11 cellular contexts compared by ENCODE assay signal in the genomic region with DNA sequence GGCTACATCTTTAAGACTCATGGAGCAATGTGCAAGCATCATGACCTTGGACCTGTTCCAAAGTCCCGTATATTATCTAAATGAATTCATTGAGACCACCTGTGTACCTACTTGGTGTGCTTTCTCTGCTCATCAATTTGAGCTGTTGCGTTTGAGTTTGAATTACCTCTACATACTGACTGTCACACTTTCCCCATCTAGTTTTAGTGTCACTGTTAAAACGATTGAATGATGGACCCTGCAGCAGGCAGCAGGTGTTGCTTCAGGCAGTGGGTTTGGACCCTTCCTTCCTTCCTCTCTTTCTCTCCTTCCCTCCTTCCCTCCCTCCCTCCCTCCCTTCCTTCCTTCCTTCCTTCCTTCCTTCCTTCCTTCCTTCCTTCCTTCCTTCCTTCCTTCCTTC.
"Had no signal": no experiment of that assay in that cellular context is flagged by ENCODE, and none has a peak within 500 bp of the region (broad histone marks: within the 10 kb centered on the region; RNA-seq: fewer than 3 reads in every experiment).

No MANE protein-coding gene starts in this region.

- H3K4me3 Mint-ChIP-seq: GM23338, H9, HFFc6 had no signal

- DNase-seq: GM23248, GOT3, H7, H9, HCEC 1CT, HFFc6 had no signal

- H3K9ac ChIP-seq: GM23248 had no signal

- H3K9me3 ChIP-seq: HAP-1 had no signal

- H3K27ac Mint-ChIP-seq: GM23338, H9, HFFc6 had no signal

- H3K9me3 Mint-ChIP-seq: H9, HFFc6 had no signal

- FAIRE-seq: H1, H54 had no signal

- H3K4me3 ChIP-seq: GM23248, GM23338, HAP-1 had no signal

- H3K36me3 ChIP-seq: HAP-1 had no signal

- H3K27ac ChIP-seq: GM23248 had no signal

- ATAC-seq: GM23338, HCT116 had no signal

- H3K4me2 ChIP-seq: GM23338 had no signal

- H3K4me1 ChIP-seq: HAP-1 had no signal

- H2AFZ ChIP-seq: GM23248, GM23338 had no signal

- H3K4me1 Mint-ChIP-seq: GM23338, H9 had no signal
